8 cellular contexts compared by ENCODE assay signal in genomic region chr12:124754949-124755800, GRCh38.
DNase-seq lines count a peak whose midpoint lies in the region; FAIRE-seq and TF ChIP-seq lines count a peak whose summit lies in the region.

No MANE protein-coding gene starts in this region.

- no peak for FAIRE-seq in urothelium cell line (lab: Jason Lieb, UNC)

- DNase-seq in AG09309 (ENCODE audit: low read depth) (peak; percentile 73), HFF-Myc (ENCODE audit: extremely low read depth, low read depth) (peak; percentile 79), NOMO-1 treated with DMSO at 0.1 percent for 48 hours (lab: John Stamatoyannopoulos, UW; ENCODE audit: unreplicated experiment) (peak; percentile 90), ecto neural progenitor cell (ENCODE audit: low spot score) (peak; percentile 70), mucosa of gallbladder (ENCODE audit: low spot score) (peak; percentile 80), urothelium cell line (ENCODE audit: low spot score) (peak; percentile 66), amniotic stem cell (lab: John Stamatoyannopoulos, UW) (no peak), cortex of kidney (lab: John Stamatoyannopoulos, UW) (no peak)

- no peak for TF ChIP-seq CTCF in AG09309 (IDR thresholded peaks at IDR 0.05; ENCODE audit: control insufficient read depth, insufficient read depth, low read depth, low read length, missing control alignments)
- TF ChIP-seq CTCF in HFF-Myc (IDR thresholded peaks at IDR 0.05; ENCODE audit: low read depth, low read length, missing control alignments): no peak

- H3K4me3 ChIP-seq in AG09309 (ENCODE audit: control insufficient read depth, low read depth, low read length) (no peak overlapping the region), HFF-Myc (replicated peaks; ENCODE audit: low read depth, low read length) (no peak overlapping the region)

Comparison
In these comparisons a context has a peak if more than half of its experiments do, and no peak if none do; other contexts are left out.
1. DNase-seq: peak in AG09309 (single experiment), HFF-Myc (single experiment), NOMO-1 treated with DMSO at 0.1 percent for 48 hours (single experiment), ecto neural progenitor cell (single experiment), mucosa of gallbladder (single experiment) and urothelium cell line (single experiment); none in amniotic stem cell (single experiment) and cortex of kidney (single experiment).